Comparison of ENCODE assay signal across 19 cellular contexts in genomic region chr11:102276302-102277182, GRCh38. TPM values are rescaled to one million over a fixed set of nuclear protein-coding genes. Genes with fewer than 3 reads are reported as not detected.
DNase-seq lines count a peak whose midpoint lies in the region; ATAC-seq and TF ChIP-seq lines count a peak whose summit lies in the region.
"Had no signal": no experiment of that assay in that cellular context is flagged by ENCODE, and none has a peak within 500 bp of the region (broad histone marks: within the 10 kb centered on the region; RNA-seq: fewer than 3 reads in every experiment).

No MANE protein-coding gene starts in this region.

- H3K36me3 Mint-ChIP-seq in activated naive CD4-positive, alpha-beta T cell treated with anti-CD3 and anti-CD28 coated beads for 36 hours (ENCODE audit: low read depth), result no peaks in the 10 kb centered on the region
- no peaks in the 10 kb centered on the region for H3K36me3 Mint-ChIP-seq in activated naive CD4-positive, alpha-beta T cell treated with anti-CD3 and anti-CD28 coated beads, Interleukin-2, amount 50 U/mL, for 72 hours
- H3K36me3 Mint-ChIP-seq in progenitor cell of endocrine pancreas (ENCODE audit: insufficient read depth), result no peaks in the 10 kb centered on the region
- H3K36me3 Mint-ChIP-seq: stimulated activated memory B cell treated with anti-CD40 and anti-IgM and Interleukin-4, amounts not matched to agents 10 μg/mL and 1 μg/mL and 100 μg/mL, for 72 hours had no signal

- intact Hi-C loops in activated naive CD4-positive, alpha-beta T cell treated with anti-CD3 and anti-CD28 coated beads for 36 hours (cut with micrococcal nuclease), result loop anchor here (5.0 to 10.0 kb wide), 2 partner anchors 286 to 668 kb away; no protein-coding TSS in a partner anchor

- no peak for TF ChIP-seq CTCF in progenitor cell of endocrine pancreas (IDR thresholded peaks at IDR 0.05; ENCODE audit: unreplicated experiment)

- H3K9me3 Mint-ChIP-seq in activated naive CD4-positive, alpha-beta T cell treated with anti-CD3 and anti-CD28 coated beads for 36 hours, result no peaks in the 10 kb centered on the region
- no peaks in the 10 kb centered on the region for H3K9me3 Mint-ChIP-seq in activated naive CD4-positive, alpha-beta T cell treated with anti-CD3 and anti-CD28 coated beads, Interleukin-2, amount 50 U/mL, for 72 hours
- no peaks in the 10 kb centered on the region for H3K9me3 Mint-ChIP-seq in progenitor cell of endocrine pancreas (ENCODE audit: low read depth)
- H3K9me3 Mint-ChIP-seq: activated T-helper 1 cell treated with anti-CD3 and anti-CD28 coated beads, Interleukin-12 subunit alpha, Interleukin-12 subunit beta, Interleukin-2, Interleukin-4 antibody, amounts not matched to agents 30 ng/mL and 10 ng/mL and 1 ng/mL, durations not matched to agents 14 hours and 24 hours and 36 hours; stimulated activated memory B cell treated with anti-CD40 and anti-IgM and Interleukin-4, amounts not matched to agents 10 μg/mL and 1 μg/mL and 100 μg/mL, for 72 hours had no signal

- peaks cover 10% of the 10 kb centered on the region for H3K4me1 Mint-ChIP-seq in activated naive CD4-positive, alpha-beta T cell treated with anti-CD3 and anti-CD28 coated beads for 36 hours (ENCODE audit: low read depth)
- peaks cover 44% of the 10 kb centered on the region for H3K4me1 Mint-ChIP-seq in progenitor cell of endocrine pancreas (ENCODE audit: low read depth)
- H3K4me1 Mint-ChIP-seq: stimulated activated memory B cell treated with anti-CD40 and anti-IgM and Interleukin-4, amounts not matched to agents 10 μg/mL and 1 μg/mL and 100 μg/mL, for 72 hours had no signal

- DNase-seq in activated naive CD4-positive, alpha-beta T cell treated with anti-CD3 and anti-CD28 coated beads for 36 hours, result no peak
- no peak for DNase-seq in activated naive CD4-positive, alpha-beta T cell treated with anti-CD3 and anti-CD28 coated beads, Interleukin-2, amount 50 U/mL, for 72 hours (ENCODE audit: low spot score in 2 of 2)
- DNase-seq in fibroblast of peridontal ligament (ENCODE audit: extremely low read depth) (peak; percentile 80), progenitor cell of endocrine pancreas (ENCODE audit: low spot score, unreplicated experiment) (no peak)
- DNase-seq in effector CD8-positive, alpha-beta T cell (lab: John Stamatoyannopoulos, UW), result no peak
- DNase-seq: 8988T, C1 segment of cervical spinal cord, DMS 273 treated with DMSO at 0.1 percent for 48 hours, heart left ventricle, NCI-H1092 treated with DMSO at 0.1 percent for 48 hours, NCI-H748 treated with DMSO at 0.1 percent for 48 hours, RPMI8226, spleen, upper lobe of right lung had no signal

- H3K4me3 Mint-ChIP-seq in activated naive CD4-positive, alpha-beta T cell treated with anti-CD3 and anti-CD28 coated beads for 36 hours, result no peak overlapping the region
- no peak overlapping the region for H3K4me3 Mint-ChIP-seq in progenitor cell of endocrine pancreas (ENCODE audit: low read depth)
- H3K4me3 Mint-ChIP-seq: activated T-helper 1 cell treated with anti-CD3 and anti-CD28 coated beads, Interleukin-12 subunit alpha, Interleukin-12 subunit beta, Interleukin-2, Interleukin-4 antibody, amounts not matched to agents 30 ng/mL and 10 ng/mL and 1 ng/mL, durations not matched to agents 14 hours and 24 hours and 36 hours; stimulated activated memory B cell treated with anti-CD40 and anti-IgM and Interleukin-4, amounts not matched to agents 10 μg/mL and 1 μg/mL and 100 μg/mL, for 72 hours had no signal

- ATAC-seq in activated naive CD4-positive, alpha-beta T cell treated with anti-CD3 and anti-CD28 coated beads, Interleukin-2, amount 50 U/mL, for 72 hours, result no peak
- ATAC-seq in SK-N-SH treated with all-trans-retinoic acid at 6 μM for 48 hours (peak; percentile 76), HG03097 (IDR thresholded peaks at IDR 0.05; ENCODE audit: low FRiP score, unreplicated experiment) (no peak), HG03457 (IDR thresholded peaks at IDR 0.05; ENCODE audit: unreplicated experiment) (no peak)
- ATAC-seq: stimulated activated memory B cell treated with anti-CD40 and anti-IgM and Interleukin-4, amounts not matched to agents 10 μg/mL and 1 μg/mL and 100 μg/mL, for 72 hours; upper lobe of right lung had no signal

- CTCF ChIA-PET in activated naive CD4-positive, alpha-beta T cell treated with anti-CD3 and anti-CD28 coated beads for 36 hours (lab: Charles Lee), result interaction anchor here (1.0 kb wide), 1 partner anchor 13 kb away, joined by 3 read pairs; no protein-coding TSS in a partner anchor

- H3K27ac Mint-ChIP-seq in activated naive CD4-positive, alpha-beta T cell treated with anti-CD3 and anti-CD28 coated beads for 36 hours, result peak overlapping the region; percentile 4
- no peak overlapping the region for H3K27ac Mint-ChIP-seq in activated naive CD4-positive, alpha-beta T cell treated with anti-CD3 and anti-CD28 coated beads, Interleukin-2, amount 50 U/mL, for 72 hours
- H3K27ac Mint-ChIP-seq in progenitor cell of endocrine pancreas, result peak overlapping the region; percentile 71
- H3K27ac Mint-ChIP-seq: activated T-helper 1 cell treated with anti-CD3 and anti-CD28 coated beads, Interleukin-12 subunit alpha, Interleukin-12 subunit beta, Interleukin-2, Interleukin-4 antibody, amounts not matched to agents 30 ng/mL and 10 ng/mL and 1 ng/mL, durations not matched to agents 14 hours and 24 hours and 36 hours; stimulated activated memory B cell treated with anti-CD40 and anti-IgM and Interleukin-4, amounts not matched to agents 10 μg/mL and 1 μg/mL and 100 μg/mL, for 72 hours had no signal

- peaks cover 6% of the 10 kb centered on the region for H3K27me3 Mint-ChIP-seq in activated naive CD4-positive, alpha-beta T cell treated with anti-CD3 and anti-CD28 coated beads for 36 hours (ENCODE audit: low read depth)
- H3K27me3 Mint-ChIP-seq in progenitor cell of endocrine pancreas, result no peaks in the 10 kb centered on the region

TF ChIP-seq in SK-N-SH treated with all-trans-retinoic acid at 6 μM for 48 hours, 23 proteins besides CTCF, POLR2A, EP300 and RAD21:
- TF ChIP-seq ZFP30 (CRISPR knock-in tag; IDR thresholded peaks at IDR 0.05) (no peak), ZC3H10 (CRISPR knock-in tag; IDR thresholded peaks at IDR 0.05) (no peak), ZNF70 (CRISPR knock-in tag; IDR thresholded peaks at IDR 0.05) (no peak)

RNA-seq across cellular contexts. Expression of gene BIRC3, which starts 40.7 kb away (rescaled TPM):
- total RNA-seq in activated naive CD4-positive, alpha-beta T cell treated with anti-CD3 and anti-CD28 coated beads for 36 hours, result 100 to 1,000 TPM; 100 to 105 TPM
- total RNA-seq in activated naive CD4-positive, alpha-beta T cell treated with anti-CD3 and anti-CD28 coated beads, Interleukin-2, amount 50 U/mL, for 72 hours, result 100 to 1,000 TPM; 131 to 355 TPM
- total RNA-seq in progenitor cell of endocrine pancreas, result 0.29 and 0.36 TPM in 2 replicates

Comparison
In these comparisons a context has a peak if more than half of its experiments do, and no peak if none do; other contexts are left out.
1. H3K27ac Mint-ChIP-seq: peak in activated naive CD4-positive, alpha-beta T cell treated with anti-CD3 and anti-CD28 coated beads for 36 hours (single experiment) and progenitor cell of endocrine pancreas (single experiment); none in activated naive CD4-positive, alpha-beta T cell treated with anti-CD3 and anti-CD28 coated beads, Interleukin-2, amount 50 U/mL, for 72 hours (0 of 2).
2. RNA of gene BIRC3, which starts 40.7 kb away (total RNA-seq): 131 to 355 TPM in activated naive CD4-positive, alpha-beta T cell treated with anti-CD3 and anti-CD28 coated beads, Interleukin-2, amount 50 U/mL, for 72 hours and 100 to 105 TPM in activated naive CD4-positive, alpha-beta T cell treated with anti-CD3 and anti-CD28 coated beads for 36 hours; 0.29 to 0.36 TPM in progenitor cell of endocrine pancreas; every median in the first group is over 10 times any median in the second.